In the genomic region with DNA sequence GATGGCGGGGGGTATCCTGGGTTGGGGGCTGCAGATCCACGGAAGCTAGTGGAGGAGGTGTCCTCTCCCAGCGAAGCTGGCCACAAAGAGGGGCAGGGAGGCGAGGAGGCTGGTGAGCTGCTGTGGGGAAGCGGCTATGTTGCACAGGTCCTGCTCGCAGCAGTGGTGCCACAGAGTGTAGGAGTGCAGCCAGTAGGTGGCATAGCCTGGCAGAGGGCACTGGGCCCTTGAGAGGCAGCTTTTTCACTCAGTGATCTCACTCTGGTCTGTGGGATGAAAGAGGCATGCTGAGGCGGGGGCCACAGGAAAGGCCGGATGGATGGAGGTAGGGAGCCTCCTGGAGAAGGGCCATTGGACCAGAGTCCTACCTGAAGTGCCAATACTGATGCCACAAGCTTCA, we compare ENCODE assay signal across 11 cellular contexts. TPM values are rescaled to one million over a fixed set of nuclear protein-coding genes. Genes with fewer than 3 reads are reported as not detected.
DNase-seq lines count a peak whose midpoint lies in the region; ATAC-seq and TF ChIP-seq lines count a peak whose summit lies in the region.
"Had no signal": no experiment of that assay in that cellular context is flagged by ENCODE, and none has a peak within 500 bp of the region (broad histone marks: within the 10 kb centered on the region; RNA-seq: fewer than 3 reads in every experiment).

No MANE protein-coding gene starts in this region.

- H3K27me3 ChIP-seq in right atrium auricular region (no peaks in the 10 kb centered on the region), heart left ventricle (no peaks in the 10 kb centered on the region), upper lobe of right lung (no peaks in the 10 kb centered on the region)

- H3K36me3 ChIP-seq in right atrium auricular region, result no peaks in the 10 kb centered on the region
- no peaks in the 10 kb centered on the region for H3K36me3 ChIP-seq in heart left ventricle
- no peaks in the 10 kb centered on the region for H3K36me3 ChIP-seq in upper lobe of right lung

- H3K4me1 ChIP-seq in right atrium auricular region (no peaks in the 10 kb centered on the region), heart left ventricle (peaks cover 0 to 11% (median 0%) of the 10 kb centered on the region in 12 donors), upper lobe of right lung (no peaks in the 10 kb centered on the region)

- no peak for DNase-seq in Right ventricle myocardium inferior (ENCODE audit: missing footprints)
- DNase-seq in right atrium auricular region (ENCODE audit: low spot score), result no peak
- peak; percentile 65 for DNase-seq in RPMI8226
- peak in 1 of 5 donors; percentile 52 for DNase-seq in heart left ventricle
- no peak for DNase-seq in upper lobe of right lung
- DNase-seq in D341Med (ENCODE audit: low spot score), result no peak
- DNase-seq in EL, result no peak
- DNase-seq: NCI-H2029 treated with DMSO at 0.1 percent for 48 hours, nucleus accumbens had no signal

- TF ChIP-seq CTCF in right atrium auricular region (IDR thresholded peaks at IDR 0.05), result peak in 1 of 2 donors; percentile 32
- TF ChIP-seq CTCF in heart left ventricle (IDR thresholded peaks at IDR 0.05), result peak in 8 of 12 donors; percentile 13 to 38 (median 16)
- TF ChIP-seq CTCF in upper lobe of right lung (IDR thresholded peaks at IDR 0.05), result no peak

- H3K27ac ChIP-seq in right atrium auricular region, result no peak overlapping the region
- H3K27ac ChIP-seq in heart left ventricle, result no peak overlapping the region
- H3K27ac ChIP-seq in upper lobe of right lung, result no peak overlapping the region

- WGBS in heart left ventricle, 4 donors, result 75 to 85% (median 81%) methylated on average over 8 of the region's 8 CpGs

- H3K4me3 ChIP-seq in right atrium auricular region (no peak overlapping the region), heart left ventricle (no peak overlapping the region), upper lobe of right lung (no peak overlapping the region)

- intact Hi-C loops in Right ventricle myocardium inferior (cut with DNase I), result no loop called here
- intact Hi-C loops in heart left ventricle (cut with DNase I), result no loop called here
- intact Hi-C loops in upper lobe of right lung (cut with DNase I), result no loop called here

- ATAC-seq in Right ventricle myocardium inferior, result peak; percentile 59
- peak; percentile 61 to 78 (median 76) for ATAC-seq in heart left ventricle
- ATAC-seq in upper lobe of right lung, result peak; percentile 66
- ATAC-seq in HG03571 (IDR thresholded peaks at IDR 0.05; ENCODE audit: unreplicated experiment), result no peak

- TF ChIP-seq POLR2A in heart left ventricle (IDR thresholded peaks at IDR 0.05), result no peak

- H3K9me3 ChIP-seq in right atrium auricular region (no peaks in the 10 kb centered on the region), heart left ventricle (no peaks in the 10 kb centered on the region), upper lobe of right lung (no peaks in the 10 kb centered on the region)

RNA-seq across cellular contexts. Expression of a gene that starts 2.9 kb away (rescaled TPM):
- total RNA-seq in Right ventricle myocardium inferior (not detected), right atrium auricular region (not detected), heart left ventricle (under 1 TPM in 1 of 9 donors, not detected in 8; 0.75 TPM), upper lobe of right lung (not detected)
- not detected for polyA plus RNA-seq in heart left ventricle
- total RNA-seq: Daoy had no signal

RNA-seq across cellular contexts. Expression of a gene that starts 5.6 kb away (rescaled TPM):
- total RNA-seq in Right ventricle myocardium inferior (not detected), right atrium auricular region (not detected), heart left ventricle (not detected), upper lobe of right lung (not detected)
- polyA plus RNA-seq in heart left ventricle, result not detected
- total RNA-seq: Daoy had no signal

RNA-seq across cellular contexts. Expression of a gene that starts 9.2 kb away (rescaled TPM):
- total RNA-seq in Right ventricle myocardium inferior, result 26.9 TPM
- total RNA-seq in right atrium auricular region, result 10 to 100 TPM; 22.7 to 29.4 TPM
- 10 to 100 TPM; 24.2 to 54.7 (median 27.4) TPM for total RNA-seq in heart left ventricle
- 10 to 100 TPM; 16.5 to 47.8 TPM for polyA plus RNA-seq in heart left ventricle
- total RNA-seq in upper lobe of right lung, result 55.8 TPM

RNA-seq across cellular contexts. Expression of a gene that starts 9.2 kb away (rescaled TPM):
- not detected for total RNA-seq in Right ventricle myocardium inferior
- total RNA-seq in right atrium auricular region, result 1 to 10 TPM in 1 of 2 donors, not detected in 1; 1.3 TPM
- under 1 TPM in 1 of 9 donors, not detected in 8; 0.27 TPM for total RNA-seq in heart left ventricle
- polyA plus RNA-seq in heart left ventricle, result not detected
- not detected for total RNA-seq in upper lobe of right lung
- total RNA-seq: Daoy had no signal

RNA-seq across cellular contexts. Expression of a gene that starts 10.9 kb away (rescaled TPM):
- total RNA-seq in Right ventricle myocardium inferior (0.70 TPM), right atrium auricular region (under 1 TPM in 1 of 2 donors, not detected in 1; 0.55 TPM), heart left ventricle (under 1 TPM in 7 of 9 donors, not detected in 2; 0.19 to 1.00 (median 0.42) TPM), upper lobe of right lung (1.1 TPM)
- polyA plus RNA-seq in heart left ventricle, result under 1 TPM; 0.17 to 0.23 TPM
- total RNA-seq: Daoy had no signal
